In genomic region chr14:67426983-67427601, GRCh38 we compare ENCODE assay signal across 8 cellular contexts. TPM values are rescaled to one million over a fixed set of nuclear protein-coding genes. Genes with fewer than 3 reads are reported as not detected.
DNase-seq lines count a peak whose midpoint lies in the region; ATAC-seq lines count a peak whose summit lies in the region.

No MANE protein-coding gene starts in this region.

- H3K27me3 ChIP-seq in right cardiac atrium (ENCODE audit: control insufficient read depth, insufficient read depth) = no peaks in the 10 kb centered on the region

- peaks cover 0 to 1% (median 0%) of the 10 kb centered on the region in 3 donors for H3K4me1 Mint-ChIP-seq in T-cell

- H3K9me3 ChIP-seq in right cardiac atrium (ENCODE audit: control insufficient read depth, low read length) = no peaks in the 10 kb centered on the region

- peaks cover 11 to 18% of the 10 kb centered on the region in 2 donors for H3K27me3 Mint-ChIP-seq in T-cell

- H3K36me3 Mint-ChIP-seq in T-cell = no peaks in the 10 kb centered on the region

- CTCF ChIA-PET in T-cell (lab: Charles Lee) = interaction anchor here (0.6 to 7.4 kb wide), 27 partner anchors 11 to 286 kb away, joined by 3 to 67 read pairs (median 4); partner anchors contain the start of genes ARG2 (in 1 of the 2), PIGH (in 1 of the 2) and RDH12 (in 1 of the 2)

- ATAC-seq in GM19023 (IDR thresholded peaks at IDR 0.05; ENCODE audit: unreplicated experiment) (peak; percentile 54), T-cell (replicated peaks in 1 of 4) (peak; percentile 86 to 91 (median 88)), right cardiac atrium (peak; percentile 84 to 86), sciatic nerve (peak; percentile 89)

- POLR2A ChIA-PET in T-cell (lab: Charles Lee) = interaction anchor here in 1 of 2 donors (1.0 kb wide), 1 partner anchor 145 kb away, joined by 4 read pairs; no protein-coding TSS in a partner anchor

- no peak overlapping the region for H3K4me3 Mint-ChIP-seq in T-cell

- H3K9me3 Mint-ChIP-seq in T-cell = no peaks in the 10 kb centered on the region

- DNase-seq in AG08396 (ENCODE audit: low spot score) (peak; percentile 80), NCI-H146 (lab: John Stamatoyannopoulos, UW) (peak; percentile 70), T-cell (peak; percentile 53 to 79 (median 68)), amniotic epithelial cell (ENCODE audit: low read depth) (peak; percentile 78), right cardiac atrium (peak; percentile 77 to 83 (median 77)), sciatic nerve (ENCODE audit: low spot score) (peak; percentile 86), cortex of kidney (lab: John Stamatoyannopoulos, UW) (no peak)

- H3K4me3 ChIP-seq in right cardiac atrium (ENCODE audit: low read length) = no peak overlapping the region

- intact Hi-C loops in right cardiac atrium (cut with DNase I) (loop anchor here in 3 of 4 donors (1.0 to 5.0 kb wide), 3 partner anchors 140 to 144 kb away; no protein-coding TSS in a partner anchor), sciatic nerve (cut with DNase I) (loop anchor here (5.0 kb wide), 1 partner anchor 145 kb away; no protein-coding TSS in a partner anchor)

- no peak overlapping the region for H3K27ac ChIP-seq in right cardiac atrium (ENCODE audit: low read length)

- H3K4me1 ChIP-seq in right cardiac atrium (ENCODE audit: control insufficient read depth, insufficient read depth, low read length) = no peaks in the 10 kb centered on the region

- no peak overlapping the region for H3K27ac Mint-ChIP-seq in T-cell

- WGBS in right cardiac atrium = 31% methylated on average over 29 of the region's 29 CpGs

RNA-seq across cellular contexts. Expression of gene PLEK2, which starts 15.1 kb away (rescaled TPM):
- 1 to 10 TPM in 4 of 5 donors, under 1 TPM in 1; 0.79 to 4.0 (median 3.5) TPM for total RNA-seq in T-cell
- total RNA-seq in right cardiac atrium = under 1 TPM in 2 of 4 donors, not detected in 2; 0.37 to 0.82 TPM
- 0.34 TPM for polyA plus RNA-seq in right cardiac atrium
- 0.62 TPM for total RNA-seq in sciatic nerve
